8 cellular contexts compared by ENCODE assay signal in the genomic region with DNA sequence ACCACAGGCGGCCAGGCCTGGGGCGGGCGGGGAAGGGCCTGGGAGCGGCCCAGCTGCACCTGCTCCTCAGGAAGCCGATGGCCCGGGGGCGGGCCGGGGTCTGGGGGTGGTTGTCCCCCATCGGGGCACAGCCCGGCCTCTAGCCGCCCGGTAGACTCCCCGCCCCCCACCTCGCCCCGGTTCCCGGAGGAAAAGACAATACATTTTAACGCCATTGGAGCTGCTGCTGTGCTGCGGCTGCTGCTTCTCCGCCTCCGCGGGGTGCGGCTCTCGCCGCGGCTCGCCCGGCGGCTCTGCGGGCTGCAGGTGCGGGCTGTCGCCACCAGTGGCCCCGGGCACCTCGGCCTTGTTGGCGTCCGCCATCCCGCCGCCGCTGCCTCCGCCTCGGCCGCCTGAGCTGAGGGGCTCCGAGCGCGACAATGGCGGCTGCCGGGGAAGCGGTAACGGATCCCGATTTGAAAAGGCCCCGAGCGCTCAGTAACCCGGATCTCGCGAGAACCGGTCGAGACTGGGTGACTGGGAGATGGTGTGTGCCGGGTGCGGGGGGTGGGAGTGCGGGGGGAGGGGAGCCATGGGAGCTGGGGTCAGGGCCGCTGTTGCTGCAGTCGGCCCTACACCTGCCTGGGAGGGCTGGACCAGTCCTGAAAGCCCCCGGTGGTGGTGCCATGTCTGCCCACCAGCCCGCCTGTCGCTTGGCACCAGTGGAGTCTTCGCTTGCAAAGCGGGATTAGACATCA.
DNase-seq lines count a peak whose midpoint lies in the region; ATAC-seq lines count a peak whose summit lies in the region.

A gene with protein sequence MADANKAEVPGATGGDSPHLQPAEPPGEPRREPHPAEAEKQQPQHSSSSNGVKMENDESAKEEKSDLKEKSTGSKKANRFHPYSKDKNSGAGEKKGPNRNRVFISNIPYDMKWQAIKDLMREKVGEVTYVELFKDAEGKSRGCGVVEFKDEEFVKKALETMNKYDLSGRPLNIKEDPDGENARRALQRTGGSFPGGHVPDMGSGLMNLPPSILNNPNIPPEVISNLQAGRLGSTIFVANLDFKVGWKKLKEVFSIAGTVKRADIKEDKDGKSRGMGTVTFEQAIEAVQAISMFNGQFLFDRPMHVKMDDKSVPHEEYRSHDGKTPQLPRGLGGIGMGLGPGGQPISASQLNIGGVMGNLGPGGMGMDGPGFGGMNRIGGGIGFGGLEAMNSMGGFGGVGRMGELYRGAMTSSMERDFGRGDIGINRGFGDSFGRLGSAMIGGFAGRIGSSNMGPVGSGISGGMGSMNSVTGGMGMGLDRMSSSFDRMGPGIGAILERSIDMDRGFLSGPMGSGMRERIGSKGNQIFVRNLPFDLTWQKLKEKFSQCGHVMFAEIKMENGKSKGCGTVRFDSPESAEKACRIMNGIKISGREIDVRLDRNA (minus strand): TSS at position 421 of the 737 bp plus-strand sequence. CDS start 58 bp downstream, at position 363.

- H3K27ac ChIP-seq in cingulate gyrus (ENCODE audit: low read depth, low read length): peak within 1 kb of the TSS; percentile 73

- ATAC-seq in GM18498 (IDR thresholded peaks at IDR 0.05; ENCODE audit: unreplicated experiment): peak; percentile 88
- peak; percentile 70 for ATAC-seq in HG02840 (IDR thresholded peaks at IDR 0.05; ENCODE audit: low FRiP score, unreplicated experiment)

- DNase-seq in NCI-H2081 treated with DMSO at 0.1 percent for 48 hours (lab: John Stamatoyannopoulos, UW): peak; percentile 24
- peak; percentile 39 to 61 for DNase-seq in activated CD4-positive, alpha-beta T cell treated with anti-CD3 and anti-CD28 coated beads for 24 hours (ENCODE audit: low read depth in 2 of 2)
- DNase-seq in kidney glomerular epithelial cell (lab: John Stamatoyannopoulos, UW): peak; percentile 72
- DNase-seq in stimulated activated CD4-positive, alpha-beta T cell treated with anti-CD3 and anti-CD28 coated beads, Interleukin-15, amount 100 ng/mL, for 48 hours (ENCODE audit: low read depth in 2 of 2): peak; percentile 68 to 69
- no peak for DNase-seq in GF-D8 (lab: John Stamatoyannopoulos, UW)
